ENCODE assay signal across 23 cellular contexts in the genomic region with DNA sequence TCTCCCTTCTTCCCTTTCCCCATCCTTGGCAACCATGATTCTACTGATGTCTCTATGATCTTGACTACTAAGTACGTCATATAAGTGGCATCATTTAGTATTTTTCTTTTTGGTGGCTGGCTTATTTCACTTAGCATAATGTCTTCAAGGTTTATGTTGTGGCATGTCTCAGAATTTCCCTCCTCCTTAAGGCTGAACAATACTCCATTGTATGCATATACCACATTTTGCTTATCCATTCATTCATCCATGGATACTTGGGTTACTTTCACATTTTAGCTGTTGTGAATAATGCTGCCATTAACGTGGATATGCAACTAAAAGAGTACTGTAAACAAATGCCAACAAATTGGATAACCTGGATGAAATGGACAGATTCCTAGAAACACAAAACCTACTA.
DNase-seq lines count a peak whose midpoint lies in the region; ATAC-seq, FAIRE-seq and TF ChIP-seq lines count a peak whose summit lies in the region.
"Had no signal": no experiment of that assay in that cellular context is flagged by ENCODE, and none has a peak within 500 bp of the region (broad histone marks: within the 10 kb centered on the region; RNA-seq: fewer than 3 reads in every experiment).

No MANE protein-coding gene starts in this region.

- H3K27ac ChIP-seq in mammary epithelial cell (ENCODE audit: insufficient read depth, low read depth, low read length) (peak overlapping the region; percentile 63), breast epithelium (no peak overlapping the region), astrocyte (ENCODE audit: low read depth, low read length) (no peak overlapping the region)
- H3K27ac ChIP-seq in CD4-positive, alpha-beta memory T cell (ENCODE audit: low read depth, low read length): no peak overlapping the region
- H3K27ac ChIP-seq: 22Rv1, BLaER1, C4-2B had no signal

- H3K9me3 Mint-ChIP-seq in astrocyte (ENCODE audit: unreplicated experiment) (no peaks in the 10 kb centered on the region), HFFc6 (no peaks in the 10 kb centered on the region)
- no peaks in the 10 kb centered on the region for H3K9me3 Mint-ChIP-seq in CD4-positive, alpha-beta memory T cell
- H3K9me3 Mint-ChIP-seq: CD4-positive, CD25-positive, alpha-beta regulatory T cell; CD8-positive, alpha-beta memory T cell; GM23338 had no signal

- no TSS peak for BruUV-seq in mammary epithelial cell (replicated peaks; lab: Mats Ljungman, UMichigan)

- H3K27ac Mint-ChIP-seq in astrocyte (ENCODE audit: unreplicated experiment): no peak overlapping the region
- H3K27ac Mint-ChIP-seq in CD4-positive, alpha-beta memory T cell: no peak overlapping the region
- no peak overlapping the region for H3K27ac Mint-ChIP-seq in HFFc6
- H3K27ac Mint-ChIP-seq: B cell; CD4-positive, CD25-positive, alpha-beta regulatory T cell; CD8-positive, alpha-beta memory T cell; GM23338 had no signal

- WGBS in mammary epithelial cell (ENCODE audit: low coverage, missing lambda C conversion rate): 8% methylated on average over 2 of the region's 2 CpGs

- no peaks in the 10 kb centered on the region for H4K20me1 ChIP-seq in mammary epithelial cell (ENCODE audit: insufficient read depth, low read length)
- peaks cover 65% of the 10 kb centered on the region for H4K20me1 ChIP-seq in astrocyte (ENCODE audit: insufficient read depth, low read length)
- H4K20me1 ChIP-seq: BLaER1 had no signal

- CTCF ChIA-PET in mammary epithelial cell (lab: Charles Lee; ENCODE audit: low non-redundant PET): no interaction called here
- CTCF ChIA-PET in CD4-positive, alpha-beta memory T cell (lab: Charles Lee; ENCODE audit: partially characterized antibody): interaction anchor here (1.7 kb wide), 1 partner anchor 14 kb away, joined by 3 read pairs; no protein-coding TSS in a partner anchor

- H3K4me2 ChIP-seq in mammary epithelial cell (ENCODE audit: insufficient read depth, low read depth, low read length) (peak overlapping the region; percentile 72), astrocyte (ENCODE audit: low read length) (no peak overlapping the region)
- H3K4me2 ChIP-seq: BLaER1, GM23338 had no signal

- no peak overlapping the region for H3K4me3 Mint-ChIP-seq in astrocyte (ENCODE audit: unreplicated experiment)
- no peak overlapping the region for H3K4me3 Mint-ChIP-seq in CD4-positive, alpha-beta memory T cell
- no peak overlapping the region for H3K4me3 Mint-ChIP-seq in HFFc6
- H3K4me3 Mint-ChIP-seq: B cell; CD4-positive, CD25-positive, alpha-beta regulatory T cell; CD8-positive, alpha-beta memory T cell; GM23338 had no signal

- in situ Hi-C loops in mammary epithelial cell (cut with MboI; ENCODE audit: low sequenced_read_pairs in 2 of 2): no loop called here

- H3K27me3 ChIP-seq in mammary epithelial cell (ENCODE audit: insufficient read depth, low read length) (no peaks in the 10 kb centered on the region), breast epithelium (no peaks in the 10 kb centered on the region), astrocyte (ENCODE audit: insufficient read depth, low read length) (no peaks in the 10 kb centered on the region)
- no peaks in the 10 kb centered on the region for H3K27me3 ChIP-seq in CD4-positive, alpha-beta memory T cell (ENCODE audit: insufficient read depth, low read length)
- H3K27me3 ChIP-seq: BLaER1 had no signal

- H2AFZ ChIP-seq in mammary epithelial cell (ENCODE audit: low read depth, low read length) (peak overlapping the region; percentile 27), astrocyte (ENCODE audit: low read depth, low read length) (no peak overlapping the region)
- H2AFZ ChIP-seq: GM23338 had no signal

- H3K4me3 ChIP-seq in mammary epithelial cell (replicated peaks in 1 of 3; ENCODE audit: insufficient read depth in 1 of 3, low read depth in 2 of 3, low read length in 3 of 3) (no peak overlapping the region), breast epithelium (no peak overlapping the region), astrocyte (ENCODE audit: insufficient read depth, low read depth, low read length) (no peak overlapping the region)
- H3K4me3 ChIP-seq in CD4-positive, alpha-beta memory T cell (ENCODE audit: low read length in 2 of 2): no peak overlapping the region
- H3K4me3 ChIP-seq: BLaER1, GM23338, HAP-1 had no signal

- H3K9ac ChIP-seq in mammary epithelial cell (ENCODE audit: insufficient read depth, low read length): no peak overlapping the region
- no peak overlapping the region for H3K9ac ChIP-seq in astrocyte (ENCODE audit: low read length)
- H3K9ac ChIP-seq: BLaER1 had no signal

- H3K79me2 ChIP-seq in mammary epithelial cell (ENCODE audit: insufficient read depth, low read length) (peaks cover 66% of the 10 kb centered on the region), astrocyte (ENCODE audit: insufficient read depth, low read length) (peaks cover 87% of the 10 kb centered on the region)

- ATAC-seq in GM21367 (IDR thresholded peaks at IDR 0.05; ENCODE audit: unreplicated experiment): no peak
- ATAC-seq: GM23338 had no signal

- intact Hi-C loops in mammary epithelial cell (cut with micrococcal nuclease): no loop called here
- intact Hi-C loops in breast epithelium (cut with DNase I; ENCODE audit: low total_unique reads): no loop called here
- intact Hi-C loops in CD4-positive, alpha-beta memory T cell (cut with micrococcal nuclease): no loop called here

- H3K36me3 Mint-ChIP-seq in astrocyte (ENCODE audit: low read depth, unreplicated experiment) (peaks cover 4% of the 10 kb centered on the region), HFFc6 (ENCODE audit: low read depth) (peaks cover 9% of the 10 kb centered on the region)
- H3K36me3 Mint-ChIP-seq in CD4-positive, alpha-beta memory T cell: peaks cover 0 to 8% of the 10 kb centered on the region in 2 donors

- dilution Hi-C loops in mammary epithelial cell (cut with HindIII; ENCODE audit: low sequenced_read_pairs): no loop called here

- no peaks in the 10 kb centered on the region for H3K9me3 ChIP-seq in mammary epithelial cell (replicated peaks; ENCODE audit: insufficient read depth, low read length)
- no peaks in the 10 kb centered on the region for H3K9me3 ChIP-seq in breast epithelium
- no peaks in the 10 kb centered on the region for H3K9me3 ChIP-seq in astrocyte (ENCODE audit: insufficient read depth, low read depth, low read length)
- no peaks in the 10 kb centered on the region for H3K9me3 ChIP-seq in CD4-positive, alpha-beta memory T cell (ENCODE audit: control insufficient read depth in 1 of 2, low read length in 2 of 2)
- H3K9me3 ChIP-seq: BLaER1, HAP-1 had no signal

- H3K4me1 Mint-ChIP-seq in astrocyte (ENCODE audit: low read depth, unreplicated experiment): peaks cover 12% of the 10 kb centered on the region
- peaks cover 8 to 26% (median 15%) of the 10 kb centered on the region in 4 donors for H3K4me1 Mint-ChIP-seq in CD4-positive, alpha-beta memory T cell
- peaks cover 50% of the 10 kb centered on the region for H3K4me1 Mint-ChIP-seq in HFFc6 (ENCODE audit: low read depth)
- H3K4me1 Mint-ChIP-seq: B cell had no signal

- H3K4me1 ChIP-seq in mammary epithelial cell (ENCODE audit: insufficient read depth, low read length) (peaks cover 19% of the 10 kb centered on the region), breast epithelium (no peaks in the 10 kb centered on the region), astrocyte (ENCODE audit: insufficient read depth, low read length) (peaks cover 3% of the 10 kb centered on the region)
- H3K4me1 ChIP-seq in CD4-positive, alpha-beta memory T cell (ENCODE audit: insufficient read depth, low read length): no peaks in the 10 kb centered on the region
- H3K4me1 ChIP-seq: BLaER1 had no signal

- POLR2A ChIA-PET in CD4-positive, alpha-beta memory T cell (lab: Charles Lee; ENCODE audit: partially characterized antibody): no interaction called here

- TF ChIP-seq CTCF in mammary epithelial cell (conservative IDR thresholded peaks at IDR 0.05 in 1 of 2, IDR thresholded peaks at IDR 0.05 in 1 of 2; ENCODE audit: extremely low read depth in 1 of 2, insufficient read depth in 1 of 2, low read depth in 1 of 2, low read length in 2 of 2) (no peak), breast epithelium (IDR thresholded peaks at IDR 0.05) (no peak), astrocyte (IDR thresholded peaks at IDR 0.05; ENCODE audit: insufficient read depth, low read depth, low read length) (no peak), HFFc6 (IDR thresholded peaks at IDR 0.05) (no peak)

- no peaks in the 10 kb centered on the region for H3K36me3 ChIP-seq in mammary epithelial cell (ENCODE audit: insufficient read depth, low read length)
- H3K36me3 ChIP-seq in breast epithelium: no peaks in the 10 kb centered on the region
- no peaks in the 10 kb centered on the region for H3K36me3 ChIP-seq in astrocyte (ENCODE audit: insufficient read depth, low read length)
- no peaks in the 10 kb centered on the region for H3K36me3 ChIP-seq in CD4-positive, alpha-beta memory T cell (ENCODE audit: insufficient read depth, low read length)
- H3K36me3 ChIP-seq: BLaER1, HAP-1 had no signal

- no peak for TF ChIP-seq POLR2A in breast epithelium (IDR thresholded peaks at IDR 0.05)

- H3K27me3 Mint-ChIP-seq in astrocyte (ENCODE audit: low read depth, unreplicated experiment) (no peaks in the 10 kb centered on the region), HFFc6 (ENCODE audit: insufficient read depth) (no peaks in the 10 kb centered on the region)
- no peaks in the 10 kb centered on the region for H3K27me3 Mint-ChIP-seq in CD4-positive, alpha-beta memory T cell
- H3K27me3 Mint-ChIP-seq: B cell; CD4-positive, CD25-positive, alpha-beta regulatory T cell; CD8-positive, alpha-beta memory T cell had no signal

- peak; percentile 5 for FAIRE-seq in astrocyte (lab: Jason Lieb, UNC)
- FAIRE-seq: A204.1, GM12892 had no signal

- peak; percentile 88 for DNase-seq in mammary epithelial cell
- DNase-seq in breast epithelium (ENCODE audit: low spot score in 2 of 2): no peak
- DNase-seq in astrocyte (ENCODE audit: low read depth): no peak
- DNase-seq in foreskin melanocyte: peak; percentile 81
- DNase-seq in CD4-positive, alpha-beta memory T cell: no peak
- no peak for DNase-seq in kidney tubule cell (ENCODE audit: low spot score)
- no peak for DNase-seq in HFFc6
- DNase-seq: Calu3; CD4-positive, CD25-positive, alpha-beta regulatory T cell; CD8-positive, alpha-beta memory T cell; COR-L47; DMS53; DMS79 treated with DMSO at 0.1 percent for 48 hours; GF-D8 had no signal

Comparison
In these comparisons a context has a peak if more than half of its experiments do, and no peak if none do; other contexts are left out.
1. DNase-seq: peak in mammary epithelial cell (single experiment) and foreskin melanocyte (single experiment); none in breast epithelium (0 of 2), astrocyte (single experiment), CD4-positive, alpha-beta memory T cell (0 of 5), kidney tubule cell (single experiment) and HFFc6 (single experiment).